1 cellular context compared by ENCODE assay signal in genomic region chr7:31939076-31939475, GRCh38.
TF ChIP-seq lines count a peak whose summit lies in the region.

No MANE protein-coding gene starts in this region.

TF ChIP-seq in A549, 52 proteins besides CTCF, POLR2A, EP300 and RAD21 (continued from another document):
- TF ChIP-seq CBX2 (IDR thresholded peaks at IDR 0.05; ENCODE audit: borderline replicate concordance, low read depth): no peak
- TF ChIP-seq CHD4 (IDR thresholded peaks at IDR 0.05; ENCODE audit: borderline replicate concordance): no peak
- TF ChIP-seq EHMT2 (IDR thresholded peaks at IDR 0.05; ENCODE audit: low read depth): no peak
- no peak for TF ChIP-seq ZFP36 (IDR thresholded peaks at IDR 0.05; ENCODE audit: borderline replicate concordance, partially characterized antibody)
- TF ChIP-seq REST (IDR thresholded peaks at IDR 0.05): no peak
- no peak for TF ChIP-seq TFCP2L1 (CRISPR knock-in tag; IDR thresholded peaks at IDR 0.05)
- TF ChIP-seq JUN (IDR thresholded peaks at IDR 0.05): no peak
